1 cellular context compared by ENCODE assay signal in the genomic region with DNA sequence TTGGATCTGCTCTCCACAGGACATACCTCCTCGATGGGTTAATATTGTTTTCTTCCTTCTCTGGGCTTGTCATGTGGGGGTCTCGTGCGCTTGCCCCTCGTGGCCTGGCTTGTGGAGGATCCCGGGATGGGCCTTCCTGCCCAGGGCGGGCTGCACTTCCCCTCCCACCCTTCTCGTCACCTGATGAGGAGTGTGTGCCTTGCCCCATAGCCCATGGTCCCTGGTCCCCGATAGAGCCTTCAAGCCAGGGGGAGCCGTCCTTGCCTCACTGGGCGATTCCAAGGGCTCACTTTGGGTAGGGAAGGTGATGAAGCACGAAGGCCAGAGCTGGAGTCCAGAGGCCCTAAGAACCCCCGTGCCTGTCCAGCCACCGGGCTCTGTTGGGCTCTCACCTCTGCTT.
TF ChIP-seq lines count a peak whose summit lies in the region.

No MANE protein-coding gene starts in this region.

TF ChIP-seq in WTC11, 78 proteins besides CTCF, POLR2A, EP300 and RAD21 (continued from another document):
- TF ChIP-seq, protein P1, sequence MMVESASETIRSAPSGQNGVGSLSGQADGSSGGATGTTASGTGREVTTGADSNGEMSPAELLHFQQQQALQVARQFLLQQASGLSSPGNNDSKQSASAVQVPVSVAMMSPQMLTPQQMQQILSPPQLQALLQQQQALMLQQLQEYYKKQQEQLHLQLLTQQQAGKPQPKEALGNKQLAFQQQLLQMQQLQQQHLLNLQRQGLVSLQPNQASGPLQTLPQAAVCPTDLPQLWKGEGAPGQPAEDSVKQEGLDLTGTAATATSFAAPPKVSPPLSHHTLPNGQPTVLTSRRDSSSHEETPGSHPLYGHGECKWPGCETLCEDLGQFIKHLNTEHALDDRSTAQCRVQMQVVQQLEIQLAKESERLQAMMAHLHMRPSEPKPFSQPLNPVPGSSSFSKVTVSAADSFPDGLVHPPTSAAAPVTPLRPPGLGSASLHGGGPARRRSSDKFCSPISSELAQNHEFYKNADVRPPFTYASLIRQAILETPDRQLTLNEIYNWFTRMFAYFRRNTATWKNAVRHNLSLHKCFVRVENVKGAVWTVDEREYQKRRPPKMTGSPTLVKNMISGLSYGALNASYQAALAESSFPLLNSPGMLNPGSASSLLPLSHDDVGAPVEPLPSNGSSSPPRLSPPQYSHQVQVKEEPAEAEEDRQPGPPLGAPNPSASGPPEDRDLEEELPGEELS (CRISPR knock-in tag; IDR thresholded peaks at IDR 0.05), result no peak
- TF ChIP-seq GABPB1 (CRISPR knock-in tag; IDR thresholded peaks at IDR 0.05) (no peak), IRF2 (CRISPR knock-in tag; IDR thresholded peaks at IDR 0.05; ENCODE audit: borderline replicate concordance, low read depth) (no peak), MYBL2 (CRISPR knock-in tag; IDR thresholded peaks at IDR 0.05) (no peak), TCF7 (CRISPR knock-in tag; IDR thresholded peaks at IDR 0.05; ENCODE audit: low read depth) (no peak), ZNF423 (CRISPR knock-in tag; IDR thresholded peaks at IDR 0.05) (no peak)
- TF ChIP-seq, protein P2, sequence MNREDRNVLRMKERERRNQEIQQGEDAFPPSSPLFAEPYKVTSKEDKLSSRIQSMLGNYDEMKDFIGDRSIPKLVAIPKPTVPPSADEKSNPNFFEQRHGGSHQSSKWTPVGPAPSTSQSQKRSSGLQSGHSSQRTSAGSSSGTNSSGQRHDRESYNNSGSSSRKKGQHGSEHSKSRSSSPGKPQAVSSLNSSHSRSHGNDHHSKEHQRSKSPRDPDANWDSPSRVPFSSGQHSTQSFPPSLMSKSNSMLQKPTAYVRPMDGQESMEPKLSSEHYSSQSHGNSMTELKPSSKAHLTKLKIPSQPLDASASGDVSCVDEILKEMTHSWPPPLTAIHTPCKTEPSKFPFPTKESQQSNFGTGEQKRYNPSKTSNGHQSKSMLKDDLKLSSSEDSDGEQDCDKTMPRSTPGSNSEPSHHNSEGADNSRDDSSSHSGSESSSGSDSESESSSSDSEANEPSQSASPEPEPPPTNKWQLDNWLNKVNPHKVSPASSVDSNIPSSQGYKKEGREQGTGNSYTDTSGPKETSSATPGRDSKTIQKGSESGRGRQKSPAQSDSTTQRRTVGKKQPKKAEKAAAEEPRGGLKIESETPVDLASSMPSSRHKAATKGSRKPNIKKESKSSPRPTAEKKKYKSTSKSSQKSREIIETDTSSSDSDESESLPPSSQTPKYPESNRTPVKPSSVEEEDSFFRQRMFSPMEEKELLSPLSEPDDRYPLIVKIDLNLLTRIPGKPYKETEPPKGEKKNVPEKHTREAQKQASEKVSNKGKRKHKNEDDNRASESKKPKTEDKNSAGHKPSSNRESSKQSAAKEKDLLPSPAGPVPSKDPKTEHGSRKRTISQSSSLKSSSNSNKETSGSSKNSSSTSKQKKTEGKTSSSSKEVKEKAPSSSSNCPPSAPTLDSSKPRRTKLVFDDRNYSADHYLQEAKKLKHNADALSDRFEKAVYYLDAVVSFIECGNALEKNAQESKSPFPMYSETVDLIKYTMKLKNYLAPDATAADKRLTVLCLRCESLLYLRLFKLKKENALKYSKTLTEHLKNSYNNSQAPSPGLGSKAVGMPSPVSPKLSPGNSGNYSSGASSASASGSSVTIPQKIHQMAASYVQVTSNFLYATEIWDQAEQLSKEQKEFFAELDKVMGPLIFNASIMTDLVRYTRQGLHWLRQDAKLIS (CRISPR knock-in tag; IDR thresholded peaks at IDR 0.05; ENCODE audit: borderline replicate concordance), result no peak
- TF ChIP-seq, protein P3, sequence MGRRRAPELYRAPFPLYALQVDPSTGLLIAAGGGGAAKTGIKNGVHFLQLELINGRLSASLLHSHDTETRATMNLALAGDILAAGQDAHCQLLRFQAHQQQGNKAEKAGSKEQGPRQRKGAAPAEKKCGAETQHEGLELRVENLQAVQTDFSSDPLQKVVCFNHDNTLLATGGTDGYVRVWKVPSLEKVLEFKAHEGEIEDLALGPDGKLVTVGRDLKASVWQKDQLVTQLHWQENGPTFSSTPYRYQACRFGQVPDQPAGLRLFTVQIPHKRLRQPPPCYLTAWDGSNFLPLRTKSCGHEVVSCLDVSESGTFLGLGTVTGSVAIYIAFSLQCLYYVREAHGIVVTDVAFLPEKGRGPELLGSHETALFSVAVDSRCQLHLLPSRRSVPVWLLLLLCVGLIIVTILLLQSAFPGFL (CRISPR knock-in tag; IDR thresholded peaks at IDR 0.05; ENCODE audit: borderline replicate concordance), result no peak
- TF ChIP-seq, protein P4, sequence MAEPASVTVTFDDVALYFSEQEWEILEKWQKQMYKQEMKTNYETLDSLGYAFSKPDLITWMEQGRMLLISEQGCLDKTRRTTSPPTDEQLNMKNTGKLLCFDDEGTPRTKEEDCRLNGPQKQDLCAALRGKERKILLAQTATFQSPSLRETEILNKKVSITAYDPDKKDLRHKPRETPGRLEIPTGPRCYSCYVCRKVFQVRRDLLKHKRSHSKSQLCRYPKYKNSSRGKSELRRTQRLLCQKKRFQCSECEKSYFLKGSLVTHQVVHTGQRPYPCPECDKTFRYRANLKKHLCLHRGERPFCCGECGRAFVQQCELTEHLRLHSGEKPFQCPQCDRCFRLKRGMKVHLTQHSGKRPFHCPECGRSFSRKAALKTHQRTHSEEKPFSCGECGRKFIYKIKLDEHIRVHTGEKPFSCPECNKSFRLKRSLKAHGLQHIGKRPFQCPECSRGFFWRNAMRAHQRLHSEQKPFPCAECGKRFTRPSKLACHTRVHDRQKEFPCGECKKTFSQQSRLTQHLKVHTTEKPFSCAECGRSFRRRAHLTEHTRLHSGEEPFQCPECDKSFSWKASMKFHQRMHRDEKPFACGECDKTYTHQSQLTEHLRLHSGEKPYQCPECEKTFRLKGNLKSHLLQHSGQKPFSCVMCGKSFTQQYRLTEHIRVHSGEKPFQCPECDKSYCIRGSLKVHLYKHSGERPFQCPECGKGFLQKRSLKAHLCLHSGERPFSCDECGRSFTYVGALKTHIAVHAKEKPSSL (CRISPR knock-in tag; conservative IDR thresholded peaks at IDR 0.05), result no peak
- TF ChIP-seq, protein P5, sequence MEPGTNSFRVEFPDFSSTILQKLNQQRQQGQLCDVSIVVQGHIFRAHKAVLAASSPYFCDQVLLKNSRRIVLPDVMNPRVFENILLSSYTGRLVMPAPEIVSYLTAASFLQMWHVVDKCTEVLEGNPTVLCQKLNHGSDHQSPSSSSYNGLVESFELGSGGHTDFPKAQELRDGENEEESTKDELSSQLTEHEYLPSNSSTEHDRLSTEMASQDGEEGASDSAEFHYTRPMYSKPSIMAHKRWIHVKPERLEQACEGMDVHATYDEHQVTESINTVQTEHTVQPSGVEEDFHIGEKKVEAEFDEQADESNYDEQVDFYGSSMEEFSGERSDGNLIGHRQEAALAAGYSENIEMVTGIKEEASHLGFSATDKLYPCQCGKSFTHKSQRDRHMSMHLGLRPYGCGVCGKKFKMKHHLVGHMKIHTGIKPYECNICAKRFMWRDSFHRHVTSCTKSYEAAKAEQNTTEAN (CRISPR knock-in tag; IDR thresholded peaks at IDR 0.05), result no peak
